Comparison of ENCODE assay signal across 8 cellular contexts in genomic region chr1:236280438-236281285, GRCh38. TPM values are rescaled to one million over a fixed set of nuclear protein-coding genes. Genes with fewer than 3 reads are reported as not detected.
DNase-seq lines count a peak whose midpoint lies in the region; ATAC-seq, FAIRE-seq and TF ChIP-seq lines count a peak whose summit lies in the region.

No MANE protein-coding gene starts in this region.

- BruUV-seq in HepG2 (replicated peaks; lab: Mats Ljungman, UMichigan) = no TSS peak

- CTCF ChIA-PET in BJ (lab: Yijun Ruan, JAX) = no interaction called here
- CTCF ChIA-PET in HepG2 (lab: Yijun Ruan, JAX; ENCODE audit: low intra/inter-chr PET ratio, low total read pairs) = no interaction called here

- no peaks in the 10 kb centered on the region for H3K79me2 ChIP-seq in HepG2 (ENCODE audit: insufficient read depth, low read length)

- H3K27me3 ChIP-seq in BJ (ENCODE audit: control insufficient read depth, insufficient read depth, low read length) = peaks cover 10% of the 10 kb centered on the region
- H3K27me3 ChIP-seq in brain microvascular endothelial cell (replicated peaks) = peaks cover 8% of the 10 kb centered on the region
- peaks cover 4 to 17% of the 10 kb centered on the region in 2 experiments; a peak in 3 of 5 replicates for H3K27me3 ChIP-seq in HepG2 (ENCODE audit: control insufficient read depth in 1 of 2, insufficient read depth in 2 of 2, low read length in 2 of 2)
- H3K27me3 ChIP-seq in subcutaneous abdominal adipose tissue (ENCODE audit: control insufficient read depth in 5 of 5, insufficient read depth in 4 of 5, low read length in 5 of 5) = no peaks in the 10 kb centered on the region

- no peak for TF ChIP-seq CTCF in BJ (IDR thresholded peaks at IDR 0.05; ENCODE audit: insufficient read depth, low read depth, low read length)
- TF ChIP-seq CTCF in brain microvascular endothelial cell (IDR thresholded peaks at IDR 0.05; ENCODE audit: low read depth, low read length, missing control alignments) = no peak
- TF ChIP-seq CTCF in HepG2 (CRISPR knock-in tag; IDR thresholded peaks at IDR 0.05) = no peak

- FAIRE-seq in HTR-8/SVneo (lab: Jason Lieb, UNC) (no peak), HepG2 (lab: Jason Lieb, UNC) (no peak)

- H3K27ac ChIP-seq in SK-N-MC (no peak overlapping the region), brain microvascular endothelial cell (no peak overlapping the region), HepG2 (ENCODE audit: extremely low read length, insufficient read depth, low read length) (no peak overlapping the region), subcutaneous abdominal adipose tissue (ENCODE audit: low read depth, low read length) (peak overlapping the region; percentile 50)

- DNase-seq in BJ (ENCODE audit: low read depth) (no peak), HTR-8/SVneo (ENCODE audit: insufficient read length, low spot score) (peak; percentile 15), SK-N-MC (ENCODE audit: low read depth, low spot score) (no peak), brain microvascular endothelial cell (no peak), HepG2 (ENCODE audit: low spot score) (no peak), NOMO-1 treated with dmso at 0.1 percent for 144 hours (lab: John Stamatoyannopoulos, UW; ENCODE audit: unreplicated experiment) (no peak), GF-D8 (lab: John Stamatoyannopoulos, UW) (no peak)

- H4K20me1 ChIP-seq in HepG2 (ENCODE audit: insufficient read depth, low read length) = no peaks in the 10 kb centered on the region

- peak overlapping the region; percentile 72 for H3K9ac ChIP-seq in SK-N-MC (ENCODE audit: insufficient read length)
- peak overlapping the region; percentile 70 for H3K9ac ChIP-seq in HepG2 (ENCODE audit: insufficient read depth, low read depth, low read length)
- H3K9ac ChIP-seq in subcutaneous abdominal adipose tissue (ENCODE audit: low read length in 5 of 5) = peak overlapping the region; percentile 62 to 92 (median 77)

- no peak for TF ChIP-seq POLR2A in HepG2 (IDR thresholded peaks at IDR 0.05; ENCODE audit: insufficient read depth in 1 of 2, low read depth in 2 of 2, low read length in 2 of 2)

- intact Hi-C loops in HepG2 (cut with micrococcal nuclease; ENCODE audit: unreplicated experiment) = loop anchor here (5.0 kb wide), 2 partner anchors 212 to 252 kb away; no protein-coding TSS in a partner anchor

- H3K36me3 ChIP-seq in BJ (ENCODE audit: control insufficient read depth, insufficient read depth, low read length) = no peaks in the 10 kb centered on the region
- H3K36me3 ChIP-seq in SK-N-MC (ENCODE audit: insufficient read depth, low read length) = no peaks in the 10 kb centered on the region
- H3K36me3 ChIP-seq in brain microvascular endothelial cell (replicated peaks) = no peaks in the 10 kb centered on the region
- no peaks in the 10 kb centered on the region for H3K36me3 ChIP-seq in HepG2 (replicated peaks in 1 of 2; ENCODE audit: control insufficient read depth in 1 of 2, insufficient read depth in 2 of 2, low read length in 2 of 2)
- H3K36me3 ChIP-seq in subcutaneous abdominal adipose tissue (ENCODE audit: control insufficient read depth in 5 of 5, insufficient read depth in 5 of 5, low read length in 5 of 5) = no peaks in the 10 kb centered on the region

- H2AFZ ChIP-seq in HepG2 (ENCODE audit: low read length) = no peak overlapping the region

- peaks cover 17% of the 10 kb centered on the region for H3K4me1 ChIP-seq in HepG2 (ENCODE audit: insufficient read depth, low read length)
- peaks cover 0 to 17% (median 15%) of the 10 kb centered on the region in 5 donors for H3K4me1 ChIP-seq in subcutaneous abdominal adipose tissue (ENCODE audit: control insufficient read depth in 5 of 5, insufficient read depth in 5 of 5, low read length in 5 of 5)

- WGBS in HepG2 (ENCODE audit: low lambda C conversion rate) = 8% methylated on average over 17 of the region's 17 CpGs

- H3K9me3 ChIP-seq in SK-N-MC (ENCODE audit: low read depth, low read length) = no peaks in the 10 kb centered on the region
- no peaks in the 10 kb centered on the region for H3K9me3 ChIP-seq in HepG2 (ENCODE audit: low read length)
- no peaks in the 10 kb centered on the region for H3K9me3 ChIP-seq in subcutaneous abdominal adipose tissue (ENCODE audit: control insufficient read depth in 5 of 5, low read length in 5 of 5)

- POLR2A ChIA-PET in BJ (lab: Charles Lee) = no interaction called here
- POLR2A ChIA-PET in HepG2 (lab: Yijun Ruan, JAX) = interaction anchor here (1.0 kb wide), 1 partner anchor 119 kb away, joined by 3 read pairs; no protein-coding TSS in a partner anchor

- TF ChIP-seq EP300 in HepG2 (IDR thresholded peaks at IDR 0.05; ENCODE audit: low read depth in 2 of 2, low read length in 2 of 2) (no peak), HepG2 (CRISPR knock-in tag; IDR thresholded peaks at IDR 0.05; ENCODE audit: borderline replicate concordance) (no peak)

- H3K4me3 ChIP-seq in BJ (ENCODE audit: low read depth, low read length) (peak overlapping the region; percentile 83), SK-N-MC (peak overlapping the region; percentile 92), brain microvascular endothelial cell (ENCODE audit: low read depth, low read length) (peak overlapping the region; percentile 76), HepG2 (replicated peaks in 1 of 3; ENCODE audit: insufficient read depth in 1 of 3, low read depth in 2 of 3, low read length in 3 of 3) (peak overlapping the region; percentile 61 to 90 (median 85)), subcutaneous abdominal adipose tissue (ENCODE audit: low read depth in 1 of 5, low read length in 5 of 5) (peak overlapping the region; percentile 70 to 93 (median 81))

- in situ Hi-C loops in brain microvascular endothelial cell (cut with HindIII; ENCODE audit: low pct_ligation_motif_present, low sequenced_read_pairs) (no loop called here), HepG2 (cut with HindIII; ENCODE audit: extremely low pct_ligation_motif_present, low pct_unique_long_range_greater_than_20kb) (no loop called here)

- H3K4me2 ChIP-seq in HepG2 (ENCODE audit: low read depth, low read length) = peak overlapping the region; percentile 82

- peak; percentile 2; the same call in 1 of the 3 replicates for ATAC-seq in HepG2

- no peak for TF ChIP-seq RAD21 in HepG2 (CRISPR knock-in tag; IDR thresholded peaks at IDR 0.05)

TF ChIP-seq in HepG2, 621 proteins besides CTCF, POLR2A, EP300 and RAD21:
- TF ChIP-seq ZBTB1 (CRISPR knock-in tag; IDR thresholded peaks at IDR 0.05; ENCODE audit: borderline replicate concordance) = no peak
- TF ChIP-seq ZEB1 (IDR thresholded peaks at IDR 0.05; ENCODE audit: insufficient replicate concordance, low read depth) = peak; percentile 9
- TF ChIP-seq NFE2L1 (CRISPR knock-in tag; IDR thresholded peaks at IDR 0.05; ENCODE audit: borderline replicate concordance) = 0 out of 2 replicates have a peak, but pooled peaks have one; percentile 20
- no peak for TF ChIP-seq FOSL2 (CRISPR knock-in tag; IDR thresholded peaks at IDR 0.05)
- 0 out of 2 replicates have a peak, but pooled peaks have one; percentile 17 for TF ChIP-seq MEIS1 (CRISPR knock-in tag; IDR thresholded peaks at IDR 0.05; ENCODE audit: borderline replicate concordance)

RNA-seq across cellular contexts. Expression of gene ERO1B, which starts 1.1 kb away (rescaled TPM):
- polyA plus RNA-seq in BJ (2011; rRNA removed) = 0.74 and 2.2 TPM in 2 replicates
- 0.31 and 0.43 TPM in 2 replicates for polyA minus RNA-seq in BJ (2011; rRNA and poly(A)+ RNA removed)
- 0.86 and 1.6 TPM in 2 replicates for total RNA-seq in HepG2 (2016; rRNA removed; fragmentation: Illumina TruSeq; extraction: Trizol)
- total RNA-seq in HepG2 (2016; cell fraction: cytosol; rRNA removed; fragmentation: Illumina TruSeq; extraction: Trizol; ENCODE audit: low read depth) = 0.09 and 0.10 TPM in 2 replicates
- total RNA-seq in HepG2 (2016; cell fraction: insoluble cytoplasmic fraction; rRNA removed; fragmentation: Illumina TruSeq; extraction: Trizol) = 1.1 and 1.6 TPM in 2 replicates
- 0.31 and 0.96 TPM in 2 replicates for total RNA-seq in HepG2 (2016; cell fraction: membrane; rRNA removed; fragmentation: Illumina TruSeq; extraction: Trizol)
- 2.3 and 2.4 TPM in 2 replicates for total RNA-seq in HepG2 (2016; cell fraction: nucleus; rRNA removed; fragmentation: Illumina TruSeq; extraction: Trizol)
- polyA plus RNA-seq in HepG2 (2011; rRNA removed) = 1.9 and 2.1 TPM in 2 replicates
- polyA plus RNA-seq in HepG2 (2011; cell fraction: cytosol; rRNA removed) = 0.56 and 1.4 TPM in 2 replicates
- 1.2 and 1.8 TPM in 2 replicates for polyA plus RNA-seq in HepG2 (2011; cell fraction: nucleus; rRNA removed)
- 3.9 and 5.0 TPM in 2 replicates for polyA plus RNA-seq in HepG2 (2012)
- polyA plus RNA-seq in HepG2 (2016; cell fraction: cytosol; fragmentation: Illumina TruSeq; extraction: Trizol; ENCODE audit: low read depth) = 0.08 and 0.12 TPM in 2 replicates
- 0.70 and 0.93 TPM in 2 replicates for polyA plus RNA-seq in HepG2 (2016; cell fraction: insoluble cytoplasmic fraction; fragmentation: Illumina TruSeq; extraction: Trizol; ENCODE audit: low read depth)
- 0.16 and 0.22 TPM in 2 replicates for polyA plus RNA-seq in HepG2 (2016; cell fraction: membrane; fragmentation: Illumina TruSeq; extraction: Trizol; ENCODE audit: low read depth)
- polyA plus RNA-seq in HepG2 (2016; cell fraction: nucleus; fragmentation: Illumina TruSeq; extraction: Trizol; ENCODE audit: insufficient read depth, low read depth) = 3.3 and 4.7 TPM in 2 replicates
- 0.51 and 0.78 TPM in 2 replicates for polyA minus RNA-seq in HepG2 (2011; rRNA and poly(A)+ RNA removed; ENCODE audit: low replicate concordance)
- 2.4 and 3.9 TPM in 2 replicates for polyA minus RNA-seq in HepG2 (2011; cell fraction: cytosol; rRNA and poly(A)+ RNA removed)
- polyA minus RNA-seq in HepG2 (2011; cell fraction: nucleus; rRNA and poly(A)+ RNA removed) = 4.4 and 4.7 TPM in 2 replicates
